ENCODE assay signal across 4 cellular contexts in the genomic region with DNA sequence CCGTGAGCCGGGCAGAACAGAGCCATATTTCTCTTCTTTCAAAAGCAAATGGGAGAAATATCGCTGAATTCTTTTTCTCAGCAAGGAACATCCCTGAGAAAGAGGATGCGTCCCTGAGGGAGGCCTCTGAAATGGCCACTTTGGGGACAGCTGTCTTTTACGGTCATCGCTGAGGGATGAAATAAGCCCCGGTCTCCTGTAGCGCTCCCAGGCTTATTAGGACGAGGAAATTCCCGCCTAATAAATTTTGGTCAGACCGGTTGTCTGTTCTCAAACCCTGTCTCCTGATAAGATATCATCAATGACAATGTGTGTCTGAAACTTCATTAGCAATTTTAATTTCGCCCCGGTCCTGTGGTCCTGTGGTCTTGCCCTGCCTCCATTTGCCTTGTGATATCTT. TPM values are rescaled to one million over a fixed set of nuclear protein-coding genes. Genes with fewer than 3 reads are reported as not detected.
"Had no signal": no experiment of that assay in that cellular context is flagged by ENCODE, and none has a peak within 500 bp of the region (broad histone marks: within the 10 kb centered on the region; RNA-seq: fewer than 3 reads in every experiment).

No MANE protein-coding gene starts in this region.

RNA-seq across cellular contexts. Expression of gene GAST, which starts 26.4 kb away (rescaled TPM):
- total RNA-seq: HT-29, HT1080, IMR-90 had no signal
- polyA plus RNA-seq: IgD-negative memory B cell, IMR-90 had no signal

RNA-seq across cellular contexts. Expression of gene HAP1, which starts 48.7 kb away (rescaled TPM):
- total RNA-seq: HT-29 had no signal
- polyA plus RNA-seq: IgD-negative memory B cell had no signal
